8 cellular contexts compared by ENCODE assay signal in genomic region chr6:36340671-36341454, GRCh38. TPM values are rescaled to one million over a fixed set of nuclear protein-coding genes. Genes with fewer than 3 reads are reported as not detected.
DNase-seq lines count a peak whose midpoint lies in the region; ATAC-seq and TF ChIP-seq lines count a peak whose summit lies in the region.

No MANE protein-coding gene starts in this region.

- no peaks in the 10 kb centered on the region for H3K4me1 ChIP-seq in A673 (ENCODE audit: insufficient read depth, low read length, poor library complexity, severe bottlenecking)

- TF ChIP-seq CTCF in A673 (conservative IDR thresholded peaks at IDR 0.05; ENCODE audit: low read depth, low read length) (peak; percentile 98), epithelial cell of esophagus (IDR thresholded peaks at IDR 0.05; ENCODE audit: insufficient read depth, low read depth, low read length, missing control alignments) (peak; percentile 98)

- no TSS peak for BruUV-seq in A673 (replicated peaks; lab: Mats Ljungman, UMichigan)

- ATAC-seq in HG03045 (IDR thresholded peaks at IDR 0.05; ENCODE audit: unreplicated experiment), result no peak

- H3K4me3 ChIP-seq in A673 (ENCODE audit: low read depth, low read length, poor library complexity, severe bottlenecking) (no peak overlapping the region), epithelial cell of esophagus (ENCODE audit: low read length) (peak overlapping the region; percentile 30)

- intact Hi-C loops in A673 (cut with micrococcal nuclease; ENCODE audit: unreplicated experiment), result loop anchor here (2.0 kb wide), 1 partner anchor 20 kb away; no protein-coding TSS in a partner anchor

- H3K36me3 ChIP-seq in A673 (ENCODE audit: insufficient read depth, low read length, poor library complexity, severe bottlenecking), result no peaks in the 10 kb centered on the region

- CTCF ChIA-PET in A673 (lab: Charles Lee), result interaction anchor here (0.6 to 1.6 kb wide), 6 partner anchors 13 to 422 kb away, joined by 3 to 14 read pairs (median 4); no protein-coding TSS in a partner anchor

- POLR2A ChIA-PET in A673 (lab: Charles Lee; ENCODE audit: low non-redundant PET), result interaction anchor here (0.6 kb wide), 1 partner anchor 257 kb away, joined by 11 read pairs; no protein-coding TSS in a partner anchor

- no peaks in the 10 kb centered on the region for H3K27me3 ChIP-seq in A673 (replicated peaks; ENCODE audit: insufficient read depth, low read depth, low read length, poor library complexity)

- H3K9me3 ChIP-seq in A673 (ENCODE audit: low read depth, low read length, poor library complexity, severe bottlenecking), result no peaks in the 10 kb centered on the region

- DNase-seq in A673 (ENCODE audit: low spot score) (peak; percentile 74), GM19240 (ENCODE audit: insufficient read length, low spot score) (peak; percentile 67), NCI-H774 (lab: John Stamatoyannopoulos, UW) (peak; percentile 25), epithelial cell of esophagus (ENCODE audit: low read depth) (peak; percentile 57), mucosa of gallbladder (ENCODE audit: low spot score) (peak; percentile 80)
- peak; percentile 77 for DNase-seq in activated CD8-positive, alpha-beta memory T cell treated with anti-CD3 and anti-CD28 coated beads, Interleukin-2, amount 50 U/mL, for 4 hours
- peak; percentile 55 to 70 for DNase-seq in stimulated activated CD8-positive, alpha-beta memory T cell treated with anti-CD3 and anti-CD28 coated beads, Interleukin-2, amount 100 ng/mL, for 48 hours (ENCODE audit: low read depth in 2 of 2)

- no peak overlapping the region for H3K27ac ChIP-seq in A673 (ENCODE audit: low read depth, low read length, poor library complexity, severe bottlenecking)

RNA-seq across cellular contexts. Expression of gene BNIP5, which starts 4.2 kb away (rescaled TPM):
- total RNA-seq in A673 (2021), result not detected in 2 replicates
- total RNA-seq in mucosa of gallbladder, result 7.4 TPM

RNA-seq across cellular contexts. Expression of gene ETV7, which starts 46.6 kb away (rescaled TPM):
- total RNA-seq in A673 (2021) (0.33 and 0.58 TPM in 2 replicates), mucosa of gallbladder (2.5 TPM)

Comparison
In these comparisons a context has a peak if more than half of its experiments do, and no peak if none do; other contexts are left out.
1. DNase-seq: peak in every context shown above with its lines; median percentile 80 in mucosa of gallbladder; 77 in activated CD8-positive, alpha-beta memory T cell treated with anti-CD3 and anti-CD28 coated beads, Interleukin-2, amount 50 U/mL, for 4 hours; 74 in A673; 67 in GM19240; 62 in stimulated activated CD8-positive, alpha-beta memory T cell treated with anti-CD3 and anti-CD28 coated beads, Interleukin-2, amount 100 ng/mL, for 48 hours; 57 in epithelial cell of esophagus; 25 in NCI-H774.